Comparison of ENCODE assay signal across 8 cellular contexts in genomic region chr19:48858984-48859710, GRCh38. TPM values are rescaled to one million over a fixed set of nuclear protein-coding genes. Genes with fewer than 3 reads are reported as not detected.
A peak's percentile ranks its signal among the peaks of the same experiment; 100 is the strongest.
DNase-seq lines count a peak whose midpoint lies in the region; ATAC-seq and TF ChIP-seq lines count a peak whose summit lies in the region.

No MANE protein-coding gene starts in this region.

- H3K27ac ChIP-seq in body of pancreas = peak overlapping the region; percentile 1 to 84 (median 74)

- no peaks in the 10 kb centered on the region for H3K27me3 ChIP-seq in body of pancreas

- TF ChIP-seq CTCF in body of pancreas (IDR thresholded peaks at IDR 0.05) = no peak

- DNase-seq in T-helper 22 cell (ENCODE audit: low read depth) (peak; percentile 62), body of pancreas (peak; percentile 69 to 88 (median 74)), occipital lobe (lab: John Stamatoyannopoulos, UW) (no peak), NCI-H345 treated with DMSO at 0.1 percent for 48 hours (lab: John Stamatoyannopoulos, UW; ENCODE audit: unreplicated experiment) (no peak), Ammon's horn (ENCODE audit: low spot score) (no peak)
- DNase-seq in stimulated activated CD4-positive, alpha-beta T cell treated with anti-CD3 and anti-CD28 coated beads, Interleukin-1b, Interleukin-23, amount 100 ng/mL, for 48 hours = peak; percentile 84

- no peaks in the 10 kb centered on the region for H3K4me1 ChIP-seq in body of pancreas

- ATAC-seq in GM19463 (IDR thresholded peaks at IDR 0.05; ENCODE audit: unreplicated experiment) (peak; percentile 52), body of pancreas (peak; percentile 62), HG03039 (IDR thresholded peaks at IDR 0.05; ENCODE audit: unreplicated experiment) (no peak)

- no peaks in the 10 kb centered on the region for H3K36me3 ChIP-seq in body of pancreas (replicated peaks in 1 of 2; ENCODE audit: insufficient read depth in 1 of 2, low read depth in 2 of 2)

- H3K4me3 ChIP-seq in body of pancreas = no peak overlapping the region

- intact Hi-C loops in body of pancreas (cut with DNase I) = no loop called here

- TF ChIP-seq POLR2A in body of pancreas (IDR thresholded peaks at IDR 0.05) = no peak

- WGBS in body of pancreas, 2 donors = 45 to 53% methylated on average over 22 to 31 of the region's 34 CpGs

- no peaks in the 10 kb centered on the region for H3K9me3 ChIP-seq in body of pancreas

RNA-seq across cellular contexts. Expression of gene PLEKHA4, which starts 9.3 kb away (rescaled TPM):
- total RNA-seq in body of pancreas = 10 to 100 TPM in 1 of 2 donors, 1 to 10 TPM in 1; 6.5 to 21.1 TPM
- total RNA-seq in occipital lobe = 0.31 TPM

RNA-seq across cellular contexts. Expression of gene PPP1R15A, which starts 13.1 kb away (rescaled TPM):
- 10 to 100 TPM; 17.9 to 49.4 TPM for total RNA-seq in body of pancreas
- 24.6 TPM for total RNA-seq in occipital lobe

RNA-seq across cellular contexts. Expression of gene HSD17B14, which starts 22.9 kb away (rescaled TPM):
- total RNA-seq in body of pancreas (1 to 10 TPM; 2.1 to 3.3 TPM), occipital lobe (2.5 TPM)

RNA-seq across cellular contexts. Expression of gene TULP2, which starts 39.4 kb away (rescaled TPM):
- total RNA-seq in body of pancreas = not detected
- total RNA-seq in occipital lobe = not detected

RNA-seq across cellular contexts. Expression of gene NUCB1, which starts 41.0 kb away (rescaled TPM):
- 100 to 1,000 TPM; 129 to 170 TPM for total RNA-seq in body of pancreas
- total RNA-seq in occipital lobe = 42.6 TPM

Comparison
In these comparisons a context has a peak if more than half of its experiments do, and no peak if none do; other contexts are left out.
1. DNase-seq: peak in T-helper 22 cell (single experiment), body of pancreas (4 of 4) and stimulated activated CD4-positive, alpha-beta T cell treated with anti-CD3 and anti-CD28 coated beads, Interleukin-1b, Interleukin-23, amount 100 ng/mL, for 48 hours (single experiment); none in occipital lobe (single experiment), NCI-H345 treated with DMSO at 0.1 percent for 48 hours (single experiment) and Ammon's horn (single experiment).